In genomic region chr20:11027224-11027623, GRCh38 we compare ENCODE assay signal across 40 cellular contexts.
"Had no signal": no experiment of that assay in that cellular context is flagged by ENCODE, and none has a peak within 500 bp of the region (broad histone marks: within the 10 kb centered on the region; RNA-seq: fewer than 3 reads in every experiment).

No MANE protein-coding gene starts in this region.

- FAIRE-seq: astrocyte, bronchial epithelial cell had no signal

- H3K4me3 Mint-ChIP-seq: activated naive CD4-positive, alpha-beta T cell treated with anti-CD3 and anti-CD28 coated beads for 36 hours; activated naive CD4-positive, alpha-beta T cell treated with anti-CD3 and anti-CD28 coated beads, Interleukin-2, amount 10 ng/mL, durations not matched to agents 7 days and 5 days; activated naive CD4-positive, alpha-beta T cell treated with anti-CD3 and anti-CD28 coated beads, Interleukin-2, amount 50 U/mL, for 24 hours; activated naive CD8-positive, alpha-beta T cell; activated naive CD8-positive, alpha-beta T cell treated with anti-CD3 and anti-CD28 coated beads for 36 hours; activated naive CD8-positive, alpha-beta T cell treated with anti-CD3 and anti-CD28 coated beads, Interleukin-2, amount 10 ng/mL, durations not matched to agents 7 days and 5 days; activated naive CD8-positive, alpha-beta T cell treated with anti-CD3 and anti-CD28 coated beads, Interleukin-2, amount 50 U/mL, for 24 hours; activated T-cell treated with anti-CD3 and anti-CD28 coated beads, Interleukin-2, amount 50 U/mL, for 24 hours; activated T-cell treated with anti-CD3 and anti-CD28 coated beads, Interleukin-2, amount 50 U/mL, for 4 hours; activated T-cell treated with anti-CD3 and anti-CD28 coated beads, Interleukin-2, amount 50 U/mL, for 72 hours; activated T-helper 1 cell treated with anti-CD3 and anti-CD28 coated beads, Interleukin-12 subunit alpha, Interleukin-12 subunit beta, Interleukin-2, Interleukin-4 antibody, amounts not matched to agents 30 ng/mL and 10 ng/mL and 1 ng/mL, durations not matched to agents 14 hours and 24 hours and 36 hours; activated T-helper 17 cell treated with anti-CD3 and anti-CD28 coated beads, Interleukin-2, amount 50 U/mL, for 72 hours; brain; central memory CD8-positive, alpha-beta T cell had no signal

- H3K27me3 Mint-ChIP-seq: activated naive CD4-positive, alpha-beta T cell treated with anti-CD3 and anti-CD28 coated beads, Interleukin-2, amount 10 ng/mL, durations not matched to agents 7 days and 5 days; activated naive CD4-positive, alpha-beta T cell treated with anti-CD3 and anti-CD28 coated beads, Interleukin-2, amount 50 U/mL, for 24 hours; activated naive CD8-positive, alpha-beta T cell; activated naive CD8-positive, alpha-beta T cell treated with anti-CD3 and anti-CD28 coated beads for 36 hours; activated naive CD8-positive, alpha-beta T cell treated with anti-CD3 and anti-CD28 coated beads, Interleukin-2, amount 10 ng/mL, durations not matched to agents 7 days and 5 days; activated naive CD8-positive, alpha-beta T cell treated with anti-CD3 and anti-CD28 coated beads, Interleukin-2, amount 50 U/mL, for 24 hours; activated T-cell treated with anti-CD3 and anti-CD28 coated beads, Interleukin-2, amount 50 U/mL, for 24 hours; activated T-helper 17 cell treated with anti-CD3 and anti-CD28 coated beads, Interleukin-2, amount 50 U/mL, for 72 hours; central memory CD8-positive, alpha-beta T cell had no signal

- H3K36me3 ChIP-seq: adrenal gland, ascending aorta, brain microvascular endothelial cell, breast epithelium, cardiac muscle cell had no signal

- H3K4me1 ChIP-seq: adrenal gland, ascending aorta, body of pancreas, breast epithelium had no signal

- H3K4me3 ChIP-seq: adrenal gland, ascending aorta, body of pancreas, breast epithelium, cardiac muscle cell had no signal

- H3K36me3 Mint-ChIP-seq: activated naive CD4-positive, alpha-beta T cell treated with anti-CD3 and anti-CD28 coated beads, Interleukin-2, amount 10 ng/mL, durations not matched to agents 7 days and 5 days; activated naive CD4-positive, alpha-beta T cell treated with anti-CD3 and anti-CD28 coated beads, Interleukin-2, amount 50 U/mL, for 24 hours; activated naive CD4-positive, alpha-beta T cell treated with anti-CD3 and anti-CD28 coated beads, Interleukin-2, amount 50 U/mL, for 72 hours; activated naive CD8-positive, alpha-beta T cell; activated naive CD8-positive, alpha-beta T cell treated with anti-CD3 and anti-CD28 coated beads for 36 hours; activated naive CD8-positive, alpha-beta T cell treated with anti-CD3 and anti-CD28 coated beads, Interleukin-2, amount 10 ng/mL, durations not matched to agents 7 days and 5 days; brain had no signal

- H3K9me3 Mint-ChIP-seq: activated T-cell treated with anti-CD3 and anti-CD28 coated beads, Interleukin-2, amount 50 U/mL, for 24 hours had no signal

- H3K4me1 Mint-ChIP-seq: activated naive CD4-positive, alpha-beta T cell treated with anti-CD3 and anti-CD28 coated beads, Interleukin-2, amount 10 ng/mL, durations not matched to agents 7 days and 5 days; activated naive CD4-positive, alpha-beta T cell treated with anti-CD3 and anti-CD28 coated beads, Interleukin-2, amount 50 U/mL, for 24 hours; activated naive CD8-positive, alpha-beta T cell treated with anti-CD3 and anti-CD28 coated beads for 36 hours; activated naive CD8-positive, alpha-beta T cell treated with anti-CD3 and anti-CD28 coated beads, Interleukin-2, amount 10 ng/mL, durations not matched to agents 7 days and 5 days; activated naive CD8-positive, alpha-beta T cell treated with anti-CD3 and anti-CD28 coated beads, Interleukin-2, amount 50 U/mL, for 24 hours; activated T-helper 17 cell treated with anti-CD3 and anti-CD28 coated beads, Interleukin-2, amount 50 U/mL, for 72 hours; brain; central memory CD8-positive, alpha-beta T cell had no signal

- H3K27me3 ChIP-seq: adrenal gland, ascending aorta, body of pancreas, brain microvascular endothelial cell, breast epithelium, cardiac muscle cell had no signal

- H3K27ac ChIP-seq: adrenal gland, ascending aorta, body of pancreas, brain microvascular endothelial cell, breast epithelium, cardiac muscle cell had no signal

- H3K27ac Mint-ChIP-seq: activated naive CD4-positive, alpha-beta T cell treated with anti-CD3 and anti-CD28 coated beads for 36 hours; activated naive CD4-positive, alpha-beta T cell treated with anti-CD3 and anti-CD28 coated beads, Interleukin-2, amount 10 ng/mL, durations not matched to agents 7 days and 5 days; activated naive CD4-positive, alpha-beta T cell treated with anti-CD3 and anti-CD28 coated beads, Interleukin-2, amount 50 U/mL, for 24 hours; activated naive CD4-positive, alpha-beta T cell treated with anti-CD3 and anti-CD28 coated beads, Interleukin-2, amount 50 U/mL, for 72 hours; activated naive CD8-positive, alpha-beta T cell; activated naive CD8-positive, alpha-beta T cell treated with anti-CD3 and anti-CD28 coated beads for 36 hours; activated naive CD8-positive, alpha-beta T cell treated with anti-CD3 and anti-CD28 coated beads, Interleukin-2, amount 10 ng/mL, durations not matched to agents 7 days and 5 days; activated naive CD8-positive, alpha-beta T cell treated with anti-CD3 and anti-CD28 coated beads, Interleukin-2, amount 50 U/mL, for 24 hours; activated T-cell treated with anti-CD3 and anti-CD28 coated beads, Interleukin-2, amount 50 U/mL, for 24 hours; activated T-cell treated with anti-CD3 and anti-CD28 coated beads, Interleukin-2, amount 50 U/mL, for 72 hours; activated T-helper 1 cell treated with anti-CD3 and anti-CD28 coated beads, Interleukin-12 subunit alpha, Interleukin-12 subunit beta, Interleukin-2, Interleukin-4 antibody, amounts not matched to agents 30 ng/mL and 10 ng/mL and 1 ng/mL, durations not matched to agents 14 hours and 24 hours and 36 hours; activated T-helper 17 cell treated with anti-CD3 and anti-CD28 coated beads, Interleukin-2, amount 50 U/mL, for 72 hours; activated T-helper 2 cell treated with anti-CD3 and anti-CD28 coated beads, Interferon-gamma antibody, Interleukin-2, Interleukin-4, amounts not matched to agents 10 μg/mL and 5 μg/mL and 100 μg/mL, durations not matched to agents 14 hours and 24 hours and 36 hours; brain had no signal

- DNase-seq: activated effector memory CD4-positive, alpha-beta T cell treated with anti-CD3 and anti-CD28 coated beads, Interleukin-2, amount 50 U/mL, for 16 hours; activated effector memory CD4-positive, alpha-beta T cell treated with Interleukin-2 at 50 U/mL for 16 hours; activated gamma-delta T cell; activated gamma-delta T cell treated with Interleukin-2 at 50 U/mL for 16 hours; activated naive CD4-positive, alpha-beta T cell; activated naive CD4-positive, alpha-beta T cell treated with anti-CD3 and anti-CD28 coated beads for 36 hours; activated naive CD4-positive, alpha-beta T cell treated with anti-CD3 and anti-CD28 coated beads, Interleukin-2, amount 10 ng/mL, durations not matched to agents 7 days and 5 days; activated naive CD4-positive, alpha-beta T cell treated with anti-CD3 and anti-CD28 coated beads, Interleukin-2, amount 50 U/mL, for 16 hours; activated naive CD4-positive, alpha-beta T cell treated with Interleukin-2 at 50 U/mL for 16 hours; activated naive CD8-positive, alpha-beta T cell treated with anti-CD3 and anti-CD28 coated beads for 36 hours; activated naive CD8-positive, alpha-beta T cell treated with anti-CD3 and anti-CD28 coated beads, Interleukin-2, amount 10 ng/mL, durations not matched to agents 7 days and 5 days; activated naive CD8-positive, alpha-beta T cell treated with anti-CD3 and anti-CD28 coated beads, Interleukin-2, amount 50 U/mL, for 24 hours; activated T-cell treated with anti-CD3 and anti-CD28 coated beads, Interleukin-2, amount 50 U/mL, for 1 hour; activated T-cell treated with anti-CD3 and anti-CD28 coated beads, Interleukin-2, amount 50 U/mL, for 24 hours; activated T-cell treated with anti-CD3 and anti-CD28 coated beads, Interleukin-2, amount 50 U/mL, for 4 hours; activated T-cell treated with anti-CD3 and anti-CD28 coated beads, Interleukin-2, amount 50 U/mL, for 48 hours; activated T-cell treated with anti-CD3 and anti-CD28 coated beads, Interleukin-2, amount 50 U/mL, for 72 hours; adrenal gland; amniotic stem cell; amygdala; anterior cingulate cortex; aorta; body of pancreas; brain microvascular endothelial cell; caudate nucleus; central memory CD4-positive, alpha-beta T cell; cerebellar nuclear complex had no signal

- ATAC-seq: activated naive CD4-positive, alpha-beta T cell treated with anti-CD3 and anti-CD28 coated beads, Interleukin-2, amount 50 U/mL, for 72 hours; activated naive CD8-positive, alpha-beta T cell treated with anti-CD3 and anti-CD28 coated beads, Interleukin-2, amount 50 U/mL, for 24 hours; activated T-cell treated with anti-CD3 and anti-CD28 coated beads, Interleukin-2, amount 50 U/mL, for 4 hours; activated T-cell treated with anti-CD3 and anti-CD28 coated beads, Interleukin-2, amount 50 U/mL, for 72 hours; activated T-helper 17 cell treated with anti-CD3 and anti-CD28 coated beads, Interleukin-2, amount 50 U/mL, for 72 hours; body of pancreas had no signal

- H3K9me3 ChIP-seq: adrenal gland, ascending aorta, body of pancreas, breast epithelium had no signal
